Comparison of ENCODE assay signal across 11 cellular contexts in genomic region chr3:175146258-175146657, GRCh38.
A peak's percentile ranks its signal among the peaks of the same experiment; 100 is the strongest.
DNase-seq lines count a peak whose midpoint lies in the region; ATAC-seq and TF ChIP-seq lines count a peak whose summit lies in the region.
"Had no signal": no experiment of that assay in that cellular context is flagged by ENCODE, and none has a peak within 500 bp of the region (broad histone marks: within the 10 kb centered on the region; RNA-seq: fewer than 3 reads in every experiment).

No MANE protein-coding gene starts in this region.

- POLR2A ChIA-PET in PC-9 (lab: Charles Lee; ENCODE audit: unreplicated experiment) (no interaction called here), T-cell (lab: Charles Lee) (no interaction called here)

- H3K4me3 ChIP-seq in cardiac muscle cell (no peak overlapping the region), PC-9 (no peak overlapping the region), fibroblast of lung (replicated peaks in 1 of 4; ENCODE audit: control extremely low read depth in 1 of 4, insufficient read depth in 1 of 4, low read depth in 3 of 4, low read length in 4 of 4) (no peak overlapping the region)

- ATAC-seq in T-cell (replicated peaks in 1 of 4) = no peak
- no peak for ATAC-seq in HG03159 (IDR thresholded peaks at IDR 0.05; ENCODE audit: unreplicated experiment)
- no peak for ATAC-seq in GM21529 (IDR thresholded peaks at IDR 0.05; ENCODE audit: unreplicated experiment)
- ATAC-seq: CD8-positive, alpha-beta T cell had no signal

- H3K27ac ChIP-seq in cardiac muscle cell = no peak overlapping the region
- H3K27ac ChIP-seq in PC-9 = no peak overlapping the region
- no peak overlapping the region for H3K27ac ChIP-seq in fibroblast of lung (ENCODE audit: insufficient read depth, low read length)

- H3K4me2 ChIP-seq in PC-9 = no peak overlapping the region
- H3K4me2 ChIP-seq in fibroblast of lung (ENCODE audit: extremely low read depth, insufficient read depth, low read length) = no peak overlapping the region

- CTCF ChIA-PET in PC-9 (lab: Charles Lee) = interaction anchor here (0.5 to 0.6 kb wide), 2 partner anchors 167 to 1116 kb away, joined by 3 to 4 read pairs; no protein-coding TSS in a partner anchor
- CTCF ChIA-PET in T-cell (lab: Charles Lee) = no interaction called here

- H3K79me2 ChIP-seq in PC-9 (ENCODE audit: low read depth) = no peaks in the 10 kb centered on the region
- no peaks in the 10 kb centered on the region for H3K79me2 ChIP-seq in fibroblast of lung (ENCODE audit: control insufficient read depth, insufficient read depth, low read length)

- H3K36me3 ChIP-seq in cardiac muscle cell = no peaks in the 10 kb centered on the region
- H3K36me3 ChIP-seq in PC-9 (ENCODE audit: low read depth) = no peaks in the 10 kb centered on the region
- H3K36me3 ChIP-seq in fibroblast of lung (ENCODE audit: control insufficient read depth, insufficient read depth, low read length) = no peaks in the 10 kb centered on the region

- no peaks in the 10 kb centered on the region for H3K36me3 Mint-ChIP-seq in T-cell
- H3K36me3 Mint-ChIP-seq: CD8-positive, alpha-beta T cell had no signal

- no peaks in the 10 kb centered on the region for H3K27me3 Mint-ChIP-seq in T-cell

- no peaks in the 10 kb centered on the region for H3K27me3 ChIP-seq in cardiac muscle cell
- H3K27me3 ChIP-seq in PC-9 (ENCODE audit: insufficient read depth, low read depth) = no peaks in the 10 kb centered on the region
- H3K27me3 ChIP-seq in fibroblast of lung (ENCODE audit: control insufficient read depth, insufficient read depth, low read length) = no peaks in the 10 kb centered on the region

- H3K4me1 ChIP-seq in cardiac muscle cell (ENCODE audit: low read depth) (no peaks in the 10 kb centered on the region), PC-9 (replicated peaks; ENCODE audit: insufficient read depth) (peaks cover 13% of the 10 kb centered on the region), fibroblast of lung (ENCODE audit: control insufficient read depth, extremely low read depth, insufficient read depth, low read length) (no peaks in the 10 kb centered on the region)

- no peak overlapping the region for H3K27ac Mint-ChIP-seq in T-cell
- H3K27ac Mint-ChIP-seq: CD8-positive, alpha-beta T cell had no signal

- no peaks in the 10 kb centered on the region for H3K4me1 Mint-ChIP-seq in T-cell

- DNase-seq in cardiac muscle cell (ENCODE audit: low read depth in 1 of 2, low spot score in 1 of 2) (peak in 1 of 2 donors; percentile 34), cardiac septum (ENCODE audit: low spot score) (no peak), PC-9 (no peak), fibroblast of lung (ENCODE audit: low read depth in 2 of 2) (peak; percentile 13 to 69), stromal cell of bone marrow (ENCODE audit: low read depth) (peak; percentile 11), T-cell (no peak)
- DNase-seq: aorta; CD8-positive, alpha-beta T cell; stimulated activated naive CD4-positive, alpha-beta T cell treated with Interleukin-2 at 50 U/mL for 16 hours had no signal

- TF ChIP-seq CTCF in cardiac muscle cell (IDR thresholded peaks at IDR 0.05; ENCODE audit: low read depth, low read length) = peak; percentile 45
- peak; percentile 58 for TF ChIP-seq CTCF in PC-9 (conservative IDR thresholded peaks at IDR 0.05)
- peak; percentile 43 to 54 for TF ChIP-seq CTCF in fibroblast of lung (conservative IDR thresholded peaks at IDR 0.05 in 1 of 2, IDR thresholded peaks at IDR 0.05 in 1 of 2; ENCODE audit: low read depth in 1 of 2, low read length in 2 of 2)

- intact Hi-C loops in cardiac septum (cut with DNase I) = no loop called here
- intact Hi-C loops in PC-9 (cut with micrococcal nuclease; ENCODE audit: unreplicated experiment) = no loop called here

- BruUV-seq in PC-9 (replicated peaks; lab: Mats Ljungman, UMichigan) = no TSS peak

- no peak overlapping the region for H3K9ac ChIP-seq in fibroblast of lung (ENCODE audit: insufficient read depth, low read length)

- H3F3A ChIP-seq in PC-9 (ENCODE audit: insufficient read depth, low read depth) = peaks cover 10% of the 10 kb centered on the region

- H3K9me3 Mint-ChIP-seq in T-cell = peaks cover 0 to 15% (median 8%) of the 10 kb centered on the region in 3 donors

- no peak overlapping the region for H3K4me3 Mint-ChIP-seq in T-cell
- H3K4me3 Mint-ChIP-seq: CD8-positive, alpha-beta T cell had no signal

- H3K9me3 ChIP-seq in cardiac muscle cell (ENCODE audit: low read depth) = no peaks in the 10 kb centered on the region
- H3K9me3 ChIP-seq in PC-9 (ENCODE audit: insufficient read depth, low read depth) = peaks cover 9% of the 10 kb centered on the region; the same call in 1 of the 2 replicates
- H3K9me3 ChIP-seq in fibroblast of lung (ENCODE audit: control insufficient read depth, insufficient read depth, low read depth, low read length) = no peaks in the 10 kb centered on the region

- no peaks in the 10 kb centered on the region for H3K9me2 ChIP-seq in PC-9 (ENCODE audit: insufficient read depth)

- H4K20me1 ChIP-seq in PC-9 (ENCODE audit: insufficient read depth) = no peaks in the 10 kb centered on the region
- H4K20me1 ChIP-seq in fibroblast of lung (ENCODE audit: control insufficient read depth, extremely low read depth, insufficient read depth, low read length) = no peaks in the 10 kb centered on the region

- H2AFZ ChIP-seq in PC-9 (no peak overlapping the region), fibroblast of lung (ENCODE audit: low read length) (no peak overlapping the region)

Comparison
In these comparisons a context has a peak if more than half of its experiments do, and no peak if none do; other contexts are left out.
1. DNase-seq: peak in fibroblast of lung (2 of 2) and stromal cell of bone marrow (single experiment); none in cardiac septum (single experiment), PC-9 (0 of 2) and T-cell (0 of 34).
2. Peak in every context shown above with its lines, with median percentiles within 50 percentile points of each other: CTCF ChIP-seq.